9 cellular contexts compared by ENCODE assay signal in genomic region chr10:97174937-97175336, GRCh38. TPM values are rescaled to one million over a fixed set of nuclear protein-coding genes. Genes with fewer than 3 reads are reported as not detected.
"Had no signal": no experiment of that assay in that cellular context is flagged by ENCODE, and none has a peak within 500 bp of the region (broad histone marks: within the 10 kb centered on the region; RNA-seq: fewer than 3 reads in every experiment).

No MANE protein-coding gene starts in this region.

- FAIRE-seq: HepG2 had no signal

- H3K4me3 ChIP-seq: GM23248, HAP-1 had no signal

- H3K9me3 Mint-ChIP-seq: HFFc6, IgD-negative memory B cell had no signal

- H3K36me3 ChIP-seq: HAP-1 had no signal

- H3K4me1 Mint-ChIP-seq: IgD-negative memory B cell had no signal

- H3K27ac Mint-ChIP-seq: HFFc6, IgD-negative memory B cell had no signal

- ATAC-seq: HCT116, HepG2 had no signal

- H3K4me3 Mint-ChIP-seq: HFFc6, IgD-negative memory B cell had no signal

- H3K36me3 Mint-ChIP-seq: IgD-negative memory B cell had no signal

- DNase-seq: GM23248, GOT3, H7, HFFc6 had no signal

RNA-seq across cellular contexts. Expression of gene SLIT1, which starts 10.8 kb away (rescaled TPM):
- total RNA-seq: GM23248, HT1080 had no signal
